10 cellular contexts compared by ENCODE assay signal in genomic region chr20:10863337-10864060, GRCh38.
A peak's percentile ranks its signal among the peaks of the same experiment; 100 is the strongest.
DNase-seq lines count a peak whose midpoint lies in the region; ATAC-seq and TF ChIP-seq lines count a peak whose summit lies in the region.
"Had no signal": no experiment of that assay in that cellular context is flagged by ENCODE, and none has a peak within 500 bp of the region (broad histone marks: within the 10 kb centered on the region; RNA-seq: fewer than 3 reads in every experiment).

No MANE protein-coding gene starts in this region.

- ATAC-seq in HCT116: peak; percentile 52; the same call in 1 of the 2 replicates
- no peak for ATAC-seq in GM18873 (IDR thresholded peaks at IDR 0.05; ENCODE audit: low FRiP score, unreplicated experiment)
- no peak for ATAC-seq in HG03159 (IDR thresholded peaks at IDR 0.05; ENCODE audit: unreplicated experiment)
- ATAC-seq: natural killer cell treated with Interleukin-12 subunit alpha and Interleukin-12 subunit beta and Interleukin-15 and Interleukin-18, amount 100 ng/mL, for 72 hours had no signal

- H4K20me1 ChIP-seq in HCT116 (ENCODE audit: insufficient read depth): no peaks in the 10 kb centered on the region

- no peak for TF ChIP-seq RAD21 in HCT116 (IDR thresholded peaks at IDR 0.05; ENCODE audit: low read depth)

- DNase-seq in HCT116 (ENCODE audit: low read depth, low spot score): peak; percentile 23
- peak; percentile 79 for DNase-seq in brain microvascular endothelial cell
- peak; percentile 29 for DNase-seq in hepatic stellate cell (ENCODE audit: low spot score)
- DNase-seq in NCI-H2081 treated with DMSO at 0.1 percent for 48 hours (lab: John Stamatoyannopoulos, UW): no peak
- no peak for DNase-seq in KG1 (lab: John Stamatoyannopoulos, UW)
- DNase-seq: activated CD4-positive, alpha-beta T cell treated with anti-CD3 and anti-CD28 coated beads, Interleukin-2, amount 50 U/mL, for 1 hour had no signal

- no peaks in the 10 kb centered on the region for H3K79me2 ChIP-seq in HCT116 (ENCODE audit: insufficient read depth, low read length)

- H3K27ac ChIP-seq in HCT116 (ENCODE audit: low read depth, low read length): no peak overlapping the region
- H3K27ac ChIP-seq in brain microvascular endothelial cell: peak overlapping the region; percentile 51
- peak overlapping the region; percentile 56 for H3K27ac ChIP-seq in subcutaneous abdominal adipose tissue (ENCODE audit: low read depth, low read length)

- CTCF ChIA-PET in HCT116 (lab: Charles Lee): no interaction called here

- no TSS peak for BruUV-seq in HCT116 (replicated peaks; lab: Mats Ljungman, UMichigan)

- TF ChIP-seq CTCF in HCT116 (IDR thresholded peaks at IDR 0.05 in 2 of 3, conservative IDR thresholded peaks at IDR 0.05 in 1 of 3; ENCODE audit: borderline replicate concordance in 1 of 3, insufficient read depth in 1 of 3, low read depth in 2 of 3, low read length in 2 of 3): no peak
- TF ChIP-seq CTCF in brain microvascular endothelial cell (IDR thresholded peaks at IDR 0.05; ENCODE audit: low read depth, low read length, missing control alignments): no peak

- H3K4me2 ChIP-seq in HCT116 (ENCODE audit: low read length): peak overlapping the region; percentile 70

- H3K4me1 ChIP-seq in HCT116 (ENCODE audit: control insufficient read depth in 1 of 2, insufficient read depth in 2 of 2, low read length in 2 of 2) (peaks cover 11 to 19% of the 10 kb centered on the region in 2 experiments), subcutaneous abdominal adipose tissue (ENCODE audit: control insufficient read depth in 5 of 5, insufficient read depth in 5 of 5, low read length in 5 of 5) (peaks cover 4 to 20% (median 15%) of the 10 kb centered on the region in 5 donors)

- in situ Hi-C loops in brain microvascular endothelial cell (cut with HindIII; ENCODE audit: low pct_ligation_motif_present, low sequenced_read_pairs): no loop called here

- POLR2A ChIA-PET in HCT116 (lab: Charles Lee): no interaction called here

- H3K9me2 ChIP-seq in HCT116 (ENCODE audit: insufficient read depth): no peaks in the 10 kb centered on the region

- peak overlapping the region; percentile 97 for H2AFZ ChIP-seq in HCT116 (ENCODE audit: low read depth, low read length, poor library complexity, severe bottlenecking)

- H3K9ac ChIP-seq in HCT116 (ENCODE audit: low read length) (0 out of 2 replicates have a peak overlapping the region, but pooled peaks have one; percentile 5), subcutaneous abdominal adipose tissue (ENCODE audit: low read length in 5 of 5) (no peak overlapping the region)

- H3K4me3 ChIP-seq in HCT116 (replicated peaks in 1 of 2; ENCODE audit: low read depth in 1 of 2, low read length in 2 of 2) (peak overlapping the region in 1 of 2 experiments; percentile 21; a peak in 2 of 4 replicates), brain microvascular endothelial cell (ENCODE audit: low read depth, low read length) (no peak overlapping the region), subcutaneous abdominal adipose tissue (ENCODE audit: low read depth in 1 of 5, low read length in 5 of 5) (peak overlapping the region in 4 of 5 donors; percentile 29 to 35 (median 32))

- H3K9me3 ChIP-seq in HCT116 (ENCODE audit: control insufficient read depth in 1 of 2, insufficient read depth in 1 of 2, low read depth in 1 of 2, low read length in 2 of 2) (no peaks in the 10 kb centered on the region), subcutaneous abdominal adipose tissue (ENCODE audit: control insufficient read depth in 5 of 5, low read length in 5 of 5) (no peaks in the 10 kb centered on the region)

- RAD21 ChIA-PET in HCT116 (lab: Charles Lee; ENCODE audit: low non-redundant PET in 1 of 2, low total read pairs in 2 of 2, uncharacterized antibody in 2 of 2, unreplicated experiment in 2 of 2): no interaction called here

- intact Hi-C loops in HCT116 (cut with micrococcal nuclease): no loop called here

- H3K27me3 ChIP-seq in HCT116 (ENCODE audit: insufficient read depth, low read length) (no peaks in the 10 kb centered on the region), brain microvascular endothelial cell (replicated peaks) (no peaks in the 10 kb centered on the region), subcutaneous abdominal adipose tissue (ENCODE audit: control insufficient read depth in 5 of 5, insufficient read depth in 4 of 5, low read length in 5 of 5) (no peaks in the 10 kb centered on the region)

- TF ChIP-seq POLR2A in HCT116 (IDR thresholded peaks at IDR 0.05; ENCODE audit: borderline replicate concordance, extremely low read depth, insufficient read depth, insufficient read length): no peak

- H3K36me3 ChIP-seq in HCT116 (ENCODE audit: control insufficient read depth in 1 of 2, insufficient read depth in 2 of 2, low read length in 2 of 2): no peaks in the 10 kb centered on the region
- no peaks in the 10 kb centered on the region for H3K36me3 ChIP-seq in brain microvascular endothelial cell (replicated peaks)
- no peaks in the 10 kb centered on the region for H3K36me3 ChIP-seq in subcutaneous abdominal adipose tissue (ENCODE audit: control insufficient read depth in 5 of 5, insufficient read depth in 5 of 5, low read length in 5 of 5)

TF ChIP-seq in HCT116, 20 proteins besides CTCF, POLR2A, EP300 and RAD21:
- no peak for TF ChIP-seq ZNF274 (IDR thresholded peaks at IDR 0.05; ENCODE audit: low read depth, low read length)
- TF ChIP-seq FOSL1 (IDR thresholded peaks at IDR 0.05; ENCODE audit: low read depth): peak; percentile 25; the same call in 1 of the 2 replicates
- TF ChIP-seq YY1 (IDR thresholded peaks at IDR 0.05; ENCODE audit: extremely low read depth, insufficient replicate concordance, low read depth, low read length): no peak

Comparison
In these comparisons a context has a peak if more than half of its experiments do, and no peak if none do; other contexts are left out.
1. DNase-seq: peak in HCT116 (single experiment), brain microvascular endothelial cell (single experiment) and hepatic stellate cell (single experiment); none in NCI-H2081 treated with DMSO at 0.1 percent for 48 hours (single experiment) and KG1 (single experiment).